Comparison of ENCODE assay signal across 1 cellular context in the genomic region with DNA sequence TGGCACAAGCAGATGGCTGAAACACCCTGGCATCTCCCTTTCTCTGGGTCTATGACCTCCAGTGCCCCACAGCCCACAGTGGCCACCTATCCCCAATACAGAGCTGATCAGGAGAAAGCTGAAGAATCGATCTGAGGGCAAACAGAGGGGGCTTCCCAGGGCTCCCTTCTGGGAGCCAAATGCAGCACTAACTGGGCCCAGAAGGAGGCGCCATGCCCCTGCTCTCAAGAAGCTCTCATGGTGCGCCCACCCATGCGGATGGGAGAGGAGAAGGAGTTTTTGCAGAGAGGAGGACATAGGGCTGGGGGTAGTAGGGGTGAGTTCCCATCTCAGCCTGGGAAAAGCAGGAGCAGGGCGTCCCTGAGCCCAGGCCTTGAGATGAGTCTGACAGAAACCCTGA.
TF ChIP-seq lines count a peak whose summit lies in the region.

No MANE protein-coding gene starts in this region.

TF ChIP-seq in SK-N-SH, 30 proteins besides CTCF, POLR2A, EP300 and RAD21 (continued from another document):
- TF ChIP-seq REST (IDR thresholded peaks at IDR 0.05; ENCODE audit: low read depth, low read length) (no peak), TEAD4 (IDR thresholded peaks at IDR 0.05; ENCODE audit: borderline replicate concordance, insufficient read depth) (no peak), ZBTB33 (IDR thresholded peaks at IDR 0.05; ENCODE audit: borderline replicate concordance, low read depth) (no peak), GATA2 (CRISPR knock-in tag; IDR thresholded peaks at IDR 0.05) (no peak), GABPA (IDR thresholded peaks at IDR 0.05; ENCODE audit: low read depth) (no peak), MEF2A (IDR thresholded peaks at IDR 0.05; ENCODE audit: borderline replicate concordance, low read depth) (no peak)
- TF ChIP-seq, protein P1, sequence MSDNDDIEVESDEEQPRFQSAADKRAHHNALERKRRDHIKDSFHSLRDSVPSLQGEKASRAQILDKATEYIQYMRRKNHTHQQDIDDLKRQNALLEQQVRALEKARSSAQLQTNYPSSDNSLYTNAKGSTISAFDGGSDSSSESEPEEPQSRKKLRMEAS (IDR thresholded peaks at IDR 0.05; ENCODE audit: low read depth), result no peak
